In the genomic region with DNA sequence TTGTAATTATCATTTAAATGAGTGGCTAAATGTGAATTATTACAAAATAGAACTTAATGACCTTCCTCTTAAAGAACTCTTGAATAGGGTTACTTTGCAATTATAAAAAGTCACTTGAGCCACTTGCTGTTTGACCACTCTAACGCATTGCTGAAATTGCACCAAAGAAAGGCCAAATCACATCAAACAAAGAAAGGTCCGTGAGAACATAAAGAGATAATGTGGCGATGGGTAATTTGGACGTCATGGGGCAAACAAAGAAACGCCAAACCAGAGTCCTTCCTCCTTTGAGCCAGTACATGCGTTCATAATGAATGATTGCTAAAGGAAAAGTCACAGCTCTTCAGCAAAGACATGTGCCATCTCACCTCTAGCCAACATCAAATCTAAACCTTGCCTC, we compare ENCODE assay signal across 1 cellular context.
TF ChIP-seq lines count a peak whose summit lies in the region.

No MANE protein-coding gene starts in this region.

TF ChIP-seq in H1, 55 proteins besides CTCF, POLR2A, EP300 and RAD21:
- TF ChIP-seq, protein P1, sequence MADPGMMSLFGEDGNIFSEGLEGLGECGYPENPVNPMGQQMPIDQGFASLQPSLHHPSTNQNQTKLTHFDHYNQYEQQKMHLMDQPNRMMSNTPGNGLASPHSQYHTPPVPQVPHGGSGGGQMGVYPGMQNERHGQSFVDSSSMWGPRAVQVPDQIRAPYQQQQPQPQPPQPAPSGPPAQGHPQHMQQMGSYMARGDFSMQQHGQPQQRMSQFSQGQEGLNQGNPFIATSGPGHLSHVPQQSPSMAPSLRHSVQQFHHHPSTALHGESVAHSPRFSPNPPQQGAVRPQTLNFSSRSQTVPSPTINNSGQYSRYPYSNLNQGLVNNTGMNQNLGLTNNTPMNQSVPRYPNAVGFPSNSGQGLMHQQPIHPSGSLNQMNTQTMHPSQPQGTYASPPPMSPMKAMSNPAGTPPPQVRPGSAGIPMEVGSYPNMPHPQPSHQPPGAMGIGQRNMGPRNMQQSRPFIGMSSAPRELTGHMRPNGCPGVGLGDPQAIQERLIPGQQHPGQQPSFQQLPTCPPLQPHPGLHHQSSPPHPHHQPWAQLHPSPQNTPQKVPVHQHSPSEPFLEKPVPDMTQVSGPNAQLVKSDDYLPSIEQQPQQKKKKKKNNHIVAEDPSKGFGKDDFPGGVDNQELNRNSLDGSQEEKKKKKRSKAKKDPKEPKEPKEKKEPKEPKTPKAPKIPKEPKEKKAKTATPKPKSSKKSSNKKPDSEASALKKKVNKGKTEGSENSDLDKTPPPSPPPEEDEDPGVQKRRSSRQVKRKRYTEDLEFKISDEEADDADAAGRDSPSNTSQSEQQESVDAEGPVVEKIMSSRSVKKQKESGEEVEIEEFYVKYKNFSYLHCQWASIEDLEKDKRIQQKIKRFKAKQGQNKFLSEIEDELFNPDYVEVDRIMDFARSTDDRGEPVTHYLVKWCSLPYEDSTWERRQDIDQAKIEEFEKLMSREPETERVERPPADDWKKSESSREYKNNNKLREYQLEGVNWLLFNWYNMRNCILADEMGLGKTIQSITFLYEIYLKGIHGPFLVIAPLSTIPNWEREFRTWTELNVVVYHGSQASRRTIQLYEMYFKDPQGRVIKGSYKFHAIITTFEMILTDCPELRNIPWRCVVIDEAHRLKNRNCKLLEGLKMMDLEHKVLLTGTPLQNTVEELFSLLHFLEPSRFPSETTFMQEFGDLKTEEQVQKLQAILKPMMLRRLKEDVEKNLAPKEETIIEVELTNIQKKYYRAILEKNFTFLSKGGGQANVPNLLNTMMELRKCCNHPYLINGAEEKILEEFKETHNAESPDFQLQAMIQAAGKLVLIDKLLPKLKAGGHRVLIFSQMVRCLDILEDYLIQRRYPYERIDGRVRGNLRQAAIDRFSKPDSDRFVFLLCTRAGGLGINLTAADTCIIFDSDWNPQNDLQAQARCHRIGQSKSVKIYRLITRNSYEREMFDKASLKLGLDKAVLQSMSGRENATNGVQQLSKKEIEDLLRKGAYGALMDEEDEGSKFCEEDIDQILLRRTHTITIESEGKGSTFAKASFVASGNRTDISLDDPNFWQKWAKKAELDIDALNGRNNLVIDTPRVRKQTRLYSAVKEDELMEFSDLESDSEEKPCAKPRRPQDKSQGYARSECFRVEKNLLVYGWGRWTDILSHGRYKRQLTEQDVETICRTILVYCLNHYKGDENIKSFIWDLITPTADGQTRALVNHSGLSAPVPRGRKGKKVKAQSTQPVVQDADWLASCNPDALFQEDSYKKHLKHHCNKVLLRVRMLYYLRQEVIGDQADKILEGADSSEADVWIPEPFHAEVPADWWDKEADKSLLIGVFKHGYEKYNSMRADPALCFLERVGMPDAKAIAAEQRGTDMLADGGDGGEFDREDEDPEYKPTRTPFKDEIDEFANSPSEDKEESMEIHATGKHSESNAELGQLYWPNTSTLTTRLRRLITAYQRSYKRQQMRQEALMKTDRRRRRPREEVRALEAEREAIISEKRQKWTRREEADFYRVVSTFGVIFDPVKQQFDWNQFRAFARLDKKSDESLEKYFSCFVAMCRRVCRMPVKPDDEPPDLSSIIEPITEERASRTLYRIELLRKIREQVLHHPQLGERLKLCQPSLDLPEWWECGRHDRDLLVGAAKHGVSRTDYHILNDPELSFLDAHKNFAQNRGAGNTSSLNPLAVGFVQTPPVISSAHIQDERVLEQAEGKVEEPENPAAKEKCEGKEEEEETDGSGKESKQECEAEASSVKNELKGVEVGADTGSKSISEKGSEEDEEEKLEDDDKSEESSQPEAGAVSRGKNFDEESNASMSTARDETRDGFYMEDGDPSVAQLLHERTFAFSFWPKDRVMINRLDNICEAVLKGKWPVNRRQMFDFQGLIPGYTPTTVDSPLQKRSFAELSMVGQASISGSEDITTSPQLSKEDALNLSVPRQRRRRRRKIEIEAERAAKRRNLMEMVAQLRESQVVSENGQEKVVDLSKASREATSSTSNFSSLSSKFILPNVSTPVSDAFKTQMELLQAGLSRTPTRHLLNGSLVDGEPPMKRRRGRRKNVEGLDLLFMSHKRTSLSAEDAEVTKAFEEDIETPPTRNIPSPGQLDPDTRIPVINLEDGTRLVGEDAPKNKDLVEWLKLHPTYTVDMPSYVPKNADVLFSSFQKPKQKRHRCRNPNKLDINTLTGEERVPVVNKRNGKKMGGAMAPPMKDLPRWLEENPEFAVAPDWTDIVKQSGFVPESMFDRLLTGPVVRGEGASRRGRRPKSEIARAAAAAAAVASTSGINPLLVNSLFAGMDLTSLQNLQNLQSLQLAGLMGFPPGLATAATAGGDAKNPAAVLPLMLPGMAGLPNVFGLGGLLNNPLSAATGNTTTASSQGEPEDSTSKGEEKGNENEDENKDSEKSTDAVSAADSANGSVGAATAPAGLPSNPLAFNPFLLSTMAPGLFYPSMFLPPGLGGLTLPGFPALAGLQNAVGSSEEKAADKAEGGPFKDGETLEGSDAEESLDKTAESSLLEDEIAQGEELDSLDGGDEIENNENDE (IDR thresholded peaks at IDR 0.05; ENCODE audit: insufficient replicate concordance, low read length): no peak
- TF ChIP-seq SIX5 (IDR thresholded peaks at IDR 0.05; ENCODE audit: low read depth, low read length) (no peak), JUN (IDR thresholded peaks at IDR 0.05; ENCODE audit: low read depth, low read length) (no peak), JUND (IDR thresholded peaks at IDR 0.05; ENCODE audit: low read length) (no peak), KDM1A (IDR thresholded peaks at IDR 0.05; ENCODE audit: borderline replicate concordance, low read length) (no peak), CHD1 (IDR thresholded peaks at IDR 0.05; ENCODE audit: low read depth, low read length) (no peak), MAFK (IDR thresholded peaks at IDR 0.05; ENCODE audit: low read depth, low read length) (no peak)
- TF ChIP-seq, protein P2, sequence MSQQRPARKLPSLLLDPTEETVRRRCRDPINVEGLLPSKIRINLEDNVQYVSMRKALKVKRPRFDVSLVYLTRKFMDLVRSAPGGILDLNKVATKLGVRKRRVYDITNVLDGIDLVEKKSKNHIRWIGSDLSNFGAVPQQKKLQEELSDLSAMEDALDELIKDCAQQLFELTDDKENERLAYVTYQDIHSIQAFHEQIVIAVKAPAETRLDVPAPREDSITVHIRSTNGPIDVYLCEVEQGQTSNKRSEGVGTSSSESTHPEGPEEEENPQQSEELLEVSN (IDR thresholded peaks at IDR 0.05): no peak
